20 cellular contexts compared by ENCODE assay signal in genomic region chr11:20057055-20057943, GRCh38.
A peak's percentile ranks its signal among the peaks of the same experiment; 100 is the strongest.
DNase-seq lines count a peak whose midpoint lies in the region; ATAC-seq and TF ChIP-seq lines count a peak whose summit lies in the region.
"Had no signal": no experiment of that assay in that cellular context is flagged by ENCODE, and none has a peak within 500 bp of the region (broad histone marks: within the 10 kb centered on the region; RNA-seq: fewer than 3 reads in every experiment).

No MANE protein-coding gene starts in this region.

- peak overlapping the region; percentile 39 for H3K4me2 ChIP-seq in mammary epithelial cell (ENCODE audit: insufficient read depth, low read depth, low read length)

- H3K4me3 Mint-ChIP-seq in type B pancreatic cell, result no peak overlapping the region
- H3K4me3 Mint-ChIP-seq: activated naive CD4-positive, alpha-beta T cell treated with anti-CD3 and anti-CD28 coated beads for 36 hours; T-cell had no signal

- in situ Hi-C loops in mammary epithelial cell (cut with MboI; ENCODE audit: low sequenced_read_pairs in 2 of 2), result no loop called here

- H3K27me3 ChIP-seq in right cardiac atrium (ENCODE audit: control insufficient read depth, insufficient read depth) (no peaks in the 10 kb centered on the region), mammary epithelial cell (ENCODE audit: insufficient read depth, low read length) (no peaks in the 10 kb centered on the region)
- H3K27me3 ChIP-seq: testis had no signal

- H3K36me3 Mint-ChIP-seq in type B pancreatic cell, result peaks cover 59% of the 10 kb centered on the region
- H3K36me3 Mint-ChIP-seq: T-cell had no signal

- intact Hi-C loops in right cardiac atrium (cut with DNase I), result loop anchor here in 1 of 4 donors (10.0 kb wide), 1 partner anchor 102 kb away; no protein-coding TSS in a partner anchor
- intact Hi-C loops in Right ventricle myocardium superior (cut with DNase I), result no loop called here
- intact Hi-C loops in mammary epithelial cell (cut with micrococcal nuclease), result loop anchor here (2.0 kb wide), 4 partner anchors 22 to 106 kb away; no protein-coding TSS in a partner anchor

- H4K20me1 ChIP-seq in mammary epithelial cell (ENCODE audit: insufficient read depth, low read length), result no peaks in the 10 kb centered on the region

- no peaks in the 10 kb centered on the region for H3K27me3 Mint-ChIP-seq in type B pancreatic cell

- H3K27ac ChIP-seq in right cardiac atrium (ENCODE audit: low read length) (peak overlapping the region; percentile 42), mammary epithelial cell (ENCODE audit: insufficient read depth, low read depth, low read length) (peak overlapping the region; percentile 91)
- H3K27ac ChIP-seq: testis had no signal

- H3K9me3 ChIP-seq in right cardiac atrium (ENCODE audit: control insufficient read depth, low read length) (no peaks in the 10 kb centered on the region), mammary epithelial cell (replicated peaks; ENCODE audit: insufficient read depth, low read length) (no peaks in the 10 kb centered on the region)
- H3K9me3 ChIP-seq: psoas muscle, testis had no signal

- DNase-seq in right cardiac atrium (no peak), Right ventricle myocardium superior (no peak), mammary epithelial cell (peak; percentile 82), left kidney (ENCODE audit: low read depth, low spot score) (peak; percentile 77), type B pancreatic cell (ENCODE audit: extremely low spot score, unreplicated experiment) (no peak), NCI-H1105 treated with DMSO at 0.1 percent for 48 hours (lab: John Stamatoyannopoulos, UW) (no peak), activated T-cell treated with anti-CD3 and anti-CD28 coated beads for 4 hours (no peak)
- DNase-seq: activated naive CD4-positive, alpha-beta T cell treated with anti-CD3 and anti-CD28 coated beads for 36 hours; effector CD8-positive, alpha-beta T cell; kidney glomerular epithelial cell; MM.1S; NCI-H2081; NCI-H774; psoas muscle; stimulated activated CD4-positive, alpha-beta T cell treated with anti-CD3 and anti-CD28 coated beads, Interleukin-1b, Interleukin-23, amount 100 ng/mL, for 48 hours; T-cell; testis had no signal

- H3K4me1 ChIP-seq in right cardiac atrium (ENCODE audit: control insufficient read depth, insufficient read depth, low read length) (no peaks in the 10 kb centered on the region), mammary epithelial cell (ENCODE audit: insufficient read depth, low read length) (peaks cover 85% of the 10 kb centered on the region)
- H3K4me1 ChIP-seq: testis had no signal

- no peaks in the 10 kb centered on the region for H3K9me3 Mint-ChIP-seq in type B pancreatic cell
- H3K9me3 Mint-ChIP-seq: activated naive CD4-positive, alpha-beta T cell treated with anti-CD3 and anti-CD28 coated beads for 36 hours; T-cell had no signal

- H3K79me2 ChIP-seq in mammary epithelial cell (ENCODE audit: insufficient read depth, low read length), result no peaks in the 10 kb centered on the region

- TF ChIP-seq CTCF in mammary epithelial cell (conservative IDR thresholded peaks at IDR 0.05 in 1 of 2, IDR thresholded peaks at IDR 0.05 in 1 of 2; ENCODE audit: extremely low read depth in 1 of 2, insufficient read depth in 1 of 2, low read depth in 1 of 2, low read length in 2 of 2), result no peak
- TF ChIP-seq CTCF in type B pancreatic cell (conservative IDR thresholded peaks at IDR 0.05), result no peak

- peaks cover 20% of the 10 kb centered on the region for H3K4me1 Mint-ChIP-seq in type B pancreatic cell (ENCODE audit: unreplicated experiment)
- H3K4me1 Mint-ChIP-seq: T-cell had no signal

- dilution Hi-C loops in mammary epithelial cell (cut with HindIII; ENCODE audit: low sequenced_read_pairs), result no loop called here

- peak overlapping the region; percentile 2 for H3K27ac Mint-ChIP-seq in type B pancreatic cell
- H3K27ac Mint-ChIP-seq: activated naive CD4-positive, alpha-beta T cell treated with anti-CD3 and anti-CD28 coated beads for 36 hours; T-cell had no signal

- ATAC-seq in right cardiac atrium (no peak), Right ventricle myocardium superior (ENCODE audit: poor library complexity) (no peak), GM19452 (IDR thresholded peaks at IDR 0.05; ENCODE audit: unreplicated experiment) (no peak)
- ATAC-seq: activated CD4-positive, CD25-positive, alpha-beta regulatory T cell treated with anti-CD3 and anti-CD28 coated beads, Interleukin-2, amount 50 U/mL, for 24 hours; Panc1; T-cell had no signal

- WGBS in right cardiac atrium, result 66% methylated on average over 7 of the region's 7 CpGs
- WGBS in mammary epithelial cell (ENCODE audit: low coverage, missing lambda C conversion rate), result 23% methylated on average over 7 of the region's 7 CpGs

- H2AFZ ChIP-seq in mammary epithelial cell (ENCODE audit: low read depth, low read length), result peak overlapping the region; percentile 65

- peaks cover 2% of the 10 kb centered on the region for H3K36me3 ChIP-seq in mammary epithelial cell (ENCODE audit: insufficient read depth, low read length)

- H3K4me3 ChIP-seq in right cardiac atrium (ENCODE audit: low read length) (no peak overlapping the region), mammary epithelial cell (replicated peaks in 1 of 3; ENCODE audit: insufficient read depth in 1 of 3, low read depth in 2 of 3, low read length in 3 of 3) (no peak overlapping the region)
- H3K4me3 ChIP-seq: psoas muscle, testis had no signal

- CTCF ChIA-PET in mammary epithelial cell (lab: Charles Lee; ENCODE audit: low non-redundant PET), result interaction anchor here (0.5 to 0.9 kb wide), 4 partner anchors 27 to 104 kb away, joined by 3 to 11 read pairs (median 4); no protein-coding TSS in a partner anchor

- peak overlapping the region; percentile 54 for H3K9ac ChIP-seq in mammary epithelial cell (ENCODE audit: insufficient read depth, low read length)

- TSS peak; percentile 88 for BruUV-seq in mammary epithelial cell (replicated peaks; lab: Mats Ljungman, UMichigan)

Comparison
In these comparisons a context has a peak if more than half of its experiments do, and no peak if none do; other contexts are left out.
1. DNase-seq: peak in mammary epithelial cell (single experiment) and left kidney (single experiment); none in right cardiac atrium (0 of 3), Right ventricle myocardium superior (single experiment), type B pancreatic cell (single experiment), NCI-H1105 treated with DMSO at 0.1 percent for 48 hours (single experiment) and activated T-cell treated with anti-CD3 and anti-CD28 coated beads for 4 hours (single experiment).